ENCODE assay signal across 23 cellular contexts in the genomic region with DNA sequence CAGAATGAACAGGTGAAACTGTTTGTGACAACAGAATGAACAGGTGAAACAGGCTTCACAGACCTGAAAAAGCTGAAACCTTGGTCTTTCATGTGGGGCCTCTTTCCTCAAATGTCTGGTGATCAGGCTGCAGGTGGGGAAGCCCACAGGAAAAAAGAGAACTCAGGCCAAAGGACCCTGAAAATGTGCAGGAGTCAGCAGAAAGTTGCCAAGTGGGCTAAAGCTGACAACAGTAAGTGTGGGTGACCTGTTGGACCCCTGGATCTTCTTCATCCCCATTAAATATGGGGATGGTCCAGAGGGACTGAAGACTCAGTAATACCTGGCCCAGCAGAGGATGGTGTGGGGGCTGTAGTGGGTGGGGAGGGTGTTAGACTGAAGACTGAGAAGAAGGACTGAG. TPM values are rescaled to one million over a fixed set of nuclear protein-coding genes. Genes with fewer than 3 reads are reported as not detected.
DNase-seq lines count a peak whose midpoint lies in the region; ATAC-seq, FAIRE-seq and TF ChIP-seq lines count a peak whose summit lies in the region.
"Had no signal": no experiment of that assay in that cellular context is flagged by ENCODE, and none has a peak within 500 bp of the region (broad histone marks: within the 10 kb centered on the region; RNA-seq: fewer than 3 reads in every experiment).

No MANE protein-coding gene starts in this region.

- no peak for TF ChIP-seq POLR2A in A549 (IDR thresholded peaks at IDR 0.05; ENCODE audit: low read length)

- H3K9me3 ChIP-seq in A549 (no peaks in the 10 kb centered on the region), PC-3 (ENCODE audit: low read length) (peaks cover 11% of the 10 kb centered on the region; the same call in 1 of the 2 replicates)

- intact Hi-C loops in PC-3 (cut with micrococcal nuclease): no loop called here

- peaks cover 12% of the 10 kb centered on the region for H3K36me3 Mint-ChIP-seq in nephron progenitor cell (ENCODE audit: low read depth)

- peaks cover 29% of the 10 kb centered on the region for H3K27me3 ChIP-seq in PC-3 (ENCODE audit: low read length)

- no peak for TF ChIP-seq RAD21 in A549 (conservative IDR thresholded peaks at IDR 0.05 in 1 of 2, IDR thresholded peaks at IDR 0.05 in 1 of 2)

- H3K9me2 ChIP-seq in PC-3 (replicated peaks; ENCODE audit: low read length): no peaks in the 10 kb centered on the region

- POLR2A ChIA-PET in A549 (lab: Yijun Ruan, JAX): no interaction called here
- POLR2A ChIA-PET in PC-3 (lab: Charles Lee; ENCODE audit: unreplicated experiment): no interaction called here

- no peak overlapping the region for H3K4me3 ChIP-seq in A549
- no peak overlapping the region for H3K4me3 ChIP-seq in PC-3 (ENCODE audit: low read length)
- H3K4me3 ChIP-seq: GM23248 had no signal

- no peak overlapping the region for H3K4me3 Mint-ChIP-seq in nephron progenitor cell
- H3K4me3 Mint-ChIP-seq: CD8-positive, alpha-beta T cell had no signal

- FAIRE-seq in A549 (lab: Jason Lieb, UNC): no peak
- FAIRE-seq: G401.6, GM12892, GM19239, H1 had no signal

- no peak overlapping the region for H3K27ac Mint-ChIP-seq in nephron progenitor cell
- H3K27ac Mint-ChIP-seq: CD4-positive, CD25-positive, alpha-beta regulatory T cell; CD8-positive, alpha-beta T cell had no signal

- H3K27ac ChIP-seq in A549 (no peak overlapping the region), PC-3 (ENCODE audit: low read length) (no peak overlapping the region)
- H3K27ac ChIP-seq: C4-2B, GM23248 had no signal

- H3F3A ChIP-seq in PC-3 (ENCODE audit: low read length, unreplicated experiment): no peaks in the 10 kb centered on the region

- no peak for TF ChIP-seq EP300 in A549 (IDR thresholded peaks at IDR 0.05)

- in situ Hi-C loops in GM13976 (cut with MboI; ENCODE audit: low sequenced_read_pairs, unreplicated experiment): no loop called here

- no TSS peak for BruUV-seq in PC-3 (replicated peaks; lab: Mats Ljungman, UMichigan)

- peaks cover 46% of the 10 kb centered on the region for H3K9me3 Mint-ChIP-seq in nephron progenitor cell

- H3K4me1 ChIP-seq in A549 (no peaks in the 10 kb centered on the region), PC-3 (ENCODE audit: insufficient read depth, low read length) (no peaks in the 10 kb centered on the region)
- H3K4me1 ChIP-seq: Caco-2 had no signal

- H3K4me2 ChIP-seq in A549 (no peak overlapping the region), PC-3 (ENCODE audit: low read length) (no peak overlapping the region)

- no peak overlapping the region for H3K9ac ChIP-seq in PC-3 (ENCODE audit: low read length)
- H3K9ac ChIP-seq: GM23248 had no signal

- H3K79me2 ChIP-seq in PC-3 (ENCODE audit: low read length): no peaks in the 10 kb centered on the region

- peaks cover 30% of the 10 kb centered on the region for H3K27me3 Mint-ChIP-seq in nephron progenitor cell (ENCODE audit: low read depth, poor library complexity)

- H3K4me1 Mint-ChIP-seq in nephron progenitor cell: no peaks in the 10 kb centered on the region
- H3K4me1 Mint-ChIP-seq: CD4-positive, CD25-positive, alpha-beta regulatory T cell had no signal

- no peak for DNase-seq in A549 (ENCODE audit: low read depth in 1 of 2, low spot score in 1 of 2)
- peak; percentile 1 for DNase-seq in GM13976 (ENCODE audit: low spot score)
- DNase-seq in RPMI8226: peak; percentile 31
- DNase-seq in medulla oblongata (ENCODE audit: extremely low spot score): peak; percentile 12
- no peak for DNase-seq in PC-3
- DNase-seq in nephron progenitor cell: no peak
- DNase-seq: 8988T; Caco-2; CD4-positive, CD25-positive, alpha-beta regulatory T cell; CD8-positive, alpha-beta T cell; DMS153; DND-41; GM23248; H7; HCEC 1CT had no signal

- TF ChIP-seq CTCF in A549 (IDR thresholded peaks at IDR 0.05): no peak
- no peak for TF ChIP-seq CTCF in GM13976 (IDR thresholded peaks at IDR 0.05; ENCODE audit: borderline replicate concordance, control extremely low read depth, extremely low read depth, insufficient read depth, missing control alignments)
- TF ChIP-seq CTCF in PC-3 (conservative IDR thresholded peaks at IDR 0.05; ENCODE audit: low read depth, low read length): no peak
- no peak for TF ChIP-seq CTCF in nephron progenitor cell (IDR thresholded peaks at IDR 0.05)

- H2AFZ ChIP-seq in PC-3 (ENCODE audit: low read length): no peak overlapping the region
- H2AFZ ChIP-seq: GM23248 had no signal

- no peaks in the 10 kb centered on the region for H3K36me3 ChIP-seq in PC-3 (ENCODE audit: low read depth, low read length)

- CTCF ChIA-PET in A549 (lab: Yijun Ruan, JAX) (interaction anchor here (0.7 to 1.7 kb wide), 3 partner anchors 29 to 199 kb away, joined by 3 to 7 read pairs (median 6); no protein-coding TSS in a partner anchor), PC-3 (lab: Charles Lee) (no interaction called here)

- ATAC-seq in A549 (no peak), PC-3 (no peak), HG03378 (IDR thresholded peaks at IDR 0.05; ENCODE audit: unreplicated experiment) (no peak)
- ATAC-seq: CD8-positive, alpha-beta T cell had no signal

- no peaks in the 10 kb centered on the region; the same call in 1 of the 2 replicates for H4K20me1 ChIP-seq in PC-3 (ENCODE audit: low read length)

TF ChIP-seq in A549, 52 proteins besides CTCF, POLR2A, EP300 and RAD21:
- peak; percentile 74 for TF ChIP-seq MAFK (IDR thresholded peaks at IDR 0.05; ENCODE audit: partially characterized antibody)
- no peak for TF ChIP-seq ZSCAN20 (CRISPR knock-in tag; IDR thresholded peaks at IDR 0.05)

RNA-seq across cellular contexts. Expression of a gene that starts 9.1 kb away (rescaled TPM):
- polyA plus RNA-seq in A549 (2011; rRNA removed): not detected in 2 replicates
- polyA plus RNA-seq in A549 (2012; cell fraction: cytosol; rRNA removed): under 0.01 TPM in 1 of 2 replicates, not detected in the other
- polyA plus RNA-seq in A549 (2012; cell fraction: nucleus; rRNA removed): not detected in 2 replicates
- polyA plus RNA-seq in A549 (2017; fragmentation: RNase III; extraction: RNeasy Plus Mini Kit Qiagen cat#74134 plus additional on column Dnase treatment): not detected in 3 replicates
- polyA minus RNA-seq in A549 (2011; rRNA and poly(A)+ RNA removed): not detected in 2 replicates
- 0.06 TPM in 1 of 2 replicates, not detected in the other for total RNA-seq in PC-3 (2014; rRNA removed)
- total RNA-seq: A673, Caco-2, GM23248, H1, H7 had no signal
- polyA plus RNA-seq: BJ; CD4-positive, CD25-positive, alpha-beta regulatory T cell; GM23248; H1 had no signal

RNA-seq across cellular contexts. Expression of a gene that starts 52.0 kb away (rescaled TPM):
- polyA plus RNA-seq in A549 (2011; rRNA removed): not detected in 2 replicates
- polyA plus RNA-seq in A549 (2012; cell fraction: cytosol; rRNA removed): not detected in 2 replicates
- not detected in 2 replicates for polyA plus RNA-seq in A549 (2012; cell fraction: nucleus; rRNA removed)
- 0.04 TPM in 1 of 3 replicates, not detected in the others for polyA plus RNA-seq in A549 (2017; fragmentation: RNase III; extraction: RNeasy Plus Mini Kit Qiagen cat#74134 plus additional on column Dnase treatment)
- not detected in 2 replicates for polyA minus RNA-seq in A549 (2011; rRNA and poly(A)+ RNA removed)
- not detected in 2 replicates for total RNA-seq in PC-3 (2014; rRNA removed)
- total RNA-seq: A673; CD4-positive, CD25-positive, alpha-beta regulatory T cell; CD8-positive, alpha-beta T cell; H1 had no signal
- polyA plus RNA-seq: CD4-positive, CD25-positive, alpha-beta regulatory T cell had no signal

Comparison
In these comparisons a context has a peak if more than half of its experiments do, and no peak if none do; other contexts are left out.
1. DNase-seq: peak in GM13976 (single experiment), RPMI8226 (single experiment) and medulla oblongata (single experiment); none in A549 (0 of 2), PC-3 (single experiment) and nephron progenitor cell (single experiment).